15 cellular contexts compared by ENCODE assay signal in genomic region chr3:16982439-16982838, GRCh38.
DNase-seq lines count a peak whose midpoint lies in the region; ATAC-seq and TF ChIP-seq lines count a peak whose summit lies in the region.
"Had no signal": no experiment of that assay in that cellular context is flagged by ENCODE, and none has a peak within 500 bp of the region (broad histone marks: within the 10 kb centered on the region; RNA-seq: fewer than 3 reads in every experiment).

No MANE protein-coding gene starts in this region.

- H3K9me3 Mint-ChIP-seq in immature natural killer cell = no peaks in the 10 kb centered on the region
- H3K9me3 Mint-ChIP-seq in progenitor cell of endocrine pancreas (ENCODE audit: low read depth) = peaks cover 4% of the 10 kb centered on the region

- no peak for TF ChIP-seq POLR2A in esophagus squamous epithelium (IDR thresholded peaks at IDR 0.05)

- no peak overlapping the region for H3K4me3 ChIP-seq in cardiac muscle cell
- H3K4me3 ChIP-seq in esophagus squamous epithelium = no peak overlapping the region

- H3K27me3 Mint-ChIP-seq in immature natural killer cell (ENCODE audit: low read depth in 3 of 3) (no peaks in the 10 kb centered on the region), progenitor cell of endocrine pancreas (no peaks in the 10 kb centered on the region)

- 52 to 67% methylated on average over 6 of the region's 6 CpGs for WGBS in esophagus squamous epithelium, 2 donors

- no peaks in the 10 kb centered on the region for H3K36me3 ChIP-seq in cardiac muscle cell
- no peaks in the 10 kb centered on the region for H3K36me3 ChIP-seq in esophagus squamous epithelium
- H3K36me3 ChIP-seq: BE2C had no signal

- no peak for TF ChIP-seq CTCF in cardiac muscle cell (IDR thresholded peaks at IDR 0.05; ENCODE audit: low read depth, low read length)
- TF ChIP-seq CTCF in progenitor cell of endocrine pancreas (IDR thresholded peaks at IDR 0.05; ENCODE audit: unreplicated experiment) = no peak
- no peak for TF ChIP-seq CTCF in esophagus squamous epithelium (IDR thresholded peaks at IDR 0.05)

- H3K4me1 Mint-ChIP-seq in immature natural killer cell = peaks cover 70 to 80% of the 10 kb centered on the region in 2 donors
- peaks cover 7% of the 10 kb centered on the region for H3K4me1 Mint-ChIP-seq in progenitor cell of endocrine pancreas (ENCODE audit: low read depth)

- peak overlapping the region; percentile 4 for H3K27ac ChIP-seq in cardiac muscle cell
- no peak overlapping the region for H3K27ac ChIP-seq in esophagus squamous epithelium
- H3K27ac ChIP-seq: RWPE1 had no signal

- H3K4me1 ChIP-seq in cardiac muscle cell (ENCODE audit: low read depth) (no peaks in the 10 kb centered on the region), esophagus squamous epithelium (no peaks in the 10 kb centered on the region)
- H3K4me1 ChIP-seq: BE2C had no signal

- no peak overlapping the region for H3K4me3 Mint-ChIP-seq in immature natural killer cell
- H3K4me3 Mint-ChIP-seq in progenitor cell of endocrine pancreas (ENCODE audit: low read depth) = no peak overlapping the region

- ATAC-seq in Right ventricle myocardium superior (ENCODE audit: poor library complexity) (no peak), GM18498 (IDR thresholded peaks at IDR 0.05; ENCODE audit: unreplicated experiment) (no peak)

- H3K9me3 ChIP-seq in cardiac muscle cell (ENCODE audit: low read depth) = no peaks in the 10 kb centered on the region
- H3K9me3 ChIP-seq in esophagus squamous epithelium = no peaks in the 10 kb centered on the region
- H3K9me3 ChIP-seq: BE2C had no signal

- H3K27me3 ChIP-seq in cardiac muscle cell = no peaks in the 10 kb centered on the region
- H3K27me3 ChIP-seq in esophagus squamous epithelium = no peaks in the 10 kb centered on the region
- H3K27me3 ChIP-seq: BE2C had no signal

- peak overlapping the region in 4 of 6 donors; percentile 3 to 58 (median 18) for H3K27ac Mint-ChIP-seq in immature natural killer cell
- peak overlapping the region; percentile 37 for H3K27ac Mint-ChIP-seq in progenitor cell of endocrine pancreas

- intact Hi-C loops in Right ventricle myocardium superior (cut with DNase I) = no loop called here
- intact Hi-C loops in esophagus squamous epithelium (cut with DNase I) = no loop called here

- DNase-seq in cardiac muscle cell (ENCODE audit: low read depth in 1 of 2, low spot score in 1 of 2) = no peak
- no peak for DNase-seq in Right ventricle myocardium superior
- peak; percentile 47 for DNase-seq in NCI-H69 (lab: John Stamatoyannopoulos, UW)
- DNase-seq in immature natural killer cell = no peak
- DNase-seq in progenitor cell of endocrine pancreas (ENCODE audit: low spot score, unreplicated experiment) = no peak
- DNase-seq in esophagus squamous epithelium (lab: John Stamatoyannopoulos, UW) = no peak
- DNase-seq in stimulated activated naive CD4-positive, alpha-beta T cell (lab: John Stamatoyannopoulos, UW) = no peak
- DNase-seq: BE2C, H7, Kasumi-1, NCI-H1930, NCI-H446, NCI-H526 treated with DMSO at 0.1 percent for 48 hours had no signal

- peaks cover 0 to 2% (median 0%) of the 10 kb centered on the region in 3 donors for H3K36me3 Mint-ChIP-seq in immature natural killer cell
- no peaks in the 10 kb centered on the region for H3K36me3 Mint-ChIP-seq in progenitor cell of endocrine pancreas (ENCODE audit: insufficient read depth)
